Comparison of ENCODE assay signal across 11 cellular contexts in genomic region chr5:67998709-67999251, GRCh38.
DNase-seq lines count a peak whose midpoint lies in the region; ATAC-seq and TF ChIP-seq lines count a peak whose summit lies in the region.
"Had no signal": no experiment of that assay in that cellular context is flagged by ENCODE, and none has a peak within 500 bp of the region (broad histone marks: within the 10 kb centered on the region; RNA-seq: fewer than 3 reads in every experiment).

No MANE protein-coding gene starts in this region.

- no peaks in the 10 kb centered on the region for H3K9me3 ChIP-seq in esophagus squamous epithelium

- peak overlapping the region; percentile 58 to 84 (median 64) for H3K27ac ChIP-seq in esophagus squamous epithelium

- DNase-seq in Caki2 (ENCODE audit: low read depth) (peak; percentile 33), RKO (ENCODE audit: low spot score) (peak; percentile 90), esophagus squamous epithelium (lab: John Stamatoyannopoulos, UW) (peak; percentile 5), occipital lobe (lab: John Stamatoyannopoulos, UW) (peak; percentile 12), NCI-H345 treated with DMSO at 0.1 percent for 48 hours (lab: John Stamatoyannopoulos, UW; ENCODE audit: unreplicated experiment) (no peak)
- DNase-seq in stimulated activated CD4-positive, alpha-beta T cell treated with anti-CD3 and anti-CD28 coated beads, Interleukin-4, amount 100 ng/mL, for 4 hours: no peak
- DNase-seq: hippocampal formation; NCI-H510A; stimulated activated CD4-positive, alpha-beta T cell treated with anti-CD3 and anti-CD28 coated beads, Interleukin-2, amount 100 ng/mL, for 48 hours had no signal

- H3K27me3 ChIP-seq in esophagus squamous epithelium: no peaks in the 10 kb centered on the region

- H3K36me3 ChIP-seq in esophagus squamous epithelium: no peaks in the 10 kb centered on the region

- no peak for TF ChIP-seq CTCF in esophagus squamous epithelium (IDR thresholded peaks at IDR 0.05)

- no peak for TF ChIP-seq POLR2A in esophagus squamous epithelium (IDR thresholded peaks at IDR 0.05)

- H3K4me1 ChIP-seq in esophagus squamous epithelium: peaks cover 0 to 29% (median 4%) of the 10 kb centered on the region in 3 donors

- in situ Hi-C loops in Caki2 (cut with HindIII; ENCODE audit: low pct_unique_long_range_greater_than_20kb, low sequenced_read_pairs): no loop called here

- ATAC-seq in GM19351 (IDR thresholded peaks at IDR 0.05; ENCODE audit: unreplicated experiment): no peak
- no peak for ATAC-seq in GM21381 (IDR thresholded peaks at IDR 0.05; ENCODE audit: unreplicated experiment)

- 46 to 62% methylated on average over 3 of the region's 7 CpGs for WGBS in esophagus squamous epithelium, 2 donors

- intact Hi-C loops in esophagus squamous epithelium (cut with DNase I): no loop called here

- no peak overlapping the region for H3K4me3 ChIP-seq in esophagus squamous epithelium

Comparison
In these comparisons a context has a peak if more than half of its experiments do, and no peak if none do; other contexts are left out.
1. DNase-seq: peak in Caki2 (single experiment), RKO (single experiment), esophagus squamous epithelium (single experiment) and occipital lobe (single experiment); none in stimulated activated CD4-positive, alpha-beta T cell treated with anti-CD3 and anti-CD28 coated beads, Interleukin-4, amount 100 ng/mL, for 4 hours (0 of 2) and NCI-H345 treated with DMSO at 0.1 percent for 48 hours (single experiment).